ENCODE assay signal across 9 cellular contexts in the genomic region with DNA sequence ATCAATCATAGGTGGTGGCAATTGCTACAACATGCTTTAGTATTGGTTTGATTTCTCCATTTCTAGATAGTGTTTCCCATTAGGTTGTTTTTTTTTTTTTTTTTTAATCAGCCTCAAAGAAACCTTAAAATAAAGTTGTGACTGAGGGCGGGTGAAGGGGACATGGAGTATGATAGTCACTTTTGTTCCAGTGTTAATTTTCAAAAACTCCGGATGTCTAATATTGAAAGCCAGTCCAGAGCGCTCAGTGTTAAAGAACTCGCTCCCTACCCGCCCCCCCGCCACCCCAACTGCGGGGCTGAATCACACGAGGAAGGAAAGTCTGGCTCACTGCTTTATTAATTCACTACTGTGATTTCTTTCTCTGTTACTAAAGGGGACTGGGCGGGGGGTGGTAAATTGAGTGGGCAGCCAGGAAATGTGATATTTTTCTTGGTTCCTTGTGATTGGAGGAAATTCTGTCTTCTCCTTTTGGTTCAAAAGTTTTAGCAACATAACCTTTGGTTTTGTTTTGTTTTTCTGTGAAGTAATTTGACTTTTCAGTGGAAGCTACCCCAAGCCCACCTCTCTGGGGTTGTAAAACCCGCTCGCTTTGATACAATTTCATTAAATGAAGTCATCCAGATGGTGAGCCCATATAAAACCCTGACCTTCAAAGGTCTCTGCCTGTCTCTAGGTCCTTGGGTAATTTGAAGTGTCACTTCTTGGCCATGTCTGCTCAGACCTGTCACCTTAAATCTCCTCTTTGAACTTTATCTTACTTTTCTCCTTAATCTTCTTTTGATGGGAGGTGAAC.
DNase-seq lines count a peak whose midpoint lies in the region; ATAC-seq lines count a peak whose summit lies in the region.
"Had no signal": no experiment of that assay in that cellular context is flagged by ENCODE, and none has a peak within 500 bp of the region (broad histone marks: within the 10 kb centered on the region; RNA-seq: fewer than 3 reads in every experiment).

No MANE protein-coding gene starts in this region.

- ATAC-seq in GM18873 (IDR thresholded peaks at IDR 0.05; ENCODE audit: low FRiP score, unreplicated experiment) (peak; percentile 24), HG03064 (IDR thresholded peaks at IDR 0.05; ENCODE audit: low read depth, unreplicated experiment) (peak; percentile 34)
- ATAC-seq in stimulated activated naive CD8-positive, alpha-beta T cell treated with anti-CD3 and anti-CD28 coated beads, Interleukin-15, Interleukin-2, amounts not matched to agents 100 U/mL and 50 U/mL, for 24 hours, result peak; percentile 73

- DNase-seq in activated CD4-positive, alpha-beta T cell treated with anti-CD3 and anti-CD28 coated beads, Interleukin-2, amount 50 U/mL, for 48 hours, result peak; percentile 86 to 91
- peak; percentile 21 for DNase-seq in kidney glomerular epithelial cell (lab: John Stamatoyannopoulos, UW)
- DNase-seq in stimulated activated naive CD8-positive, alpha-beta T cell treated with anti-CD3 and anti-CD28 coated beads, Interleukin-15, Interleukin-2, amounts not matched to agents 100 U/mL and 50 U/mL, for 24 hours, result peak; percentile 84
- no peak for DNase-seq in NCI-H2107 (lab: John Stamatoyannopoulos, UW)
- DNase-seq in AG08396 (ENCODE audit: low spot score), result no peak
- DNase-seq in hypothalamus (lab: John Stamatoyannopoulos, UW), result no peak
- DNase-seq: right lobe of liver had no signal

Comparison
In these comparisons a context has a peak if more than half of its experiments do, and no peak if none do; other contexts are left out.
1. DNase-seq: peak in activated CD4-positive, alpha-beta T cell treated with anti-CD3 and anti-CD28 coated beads, Interleukin-2, amount 50 U/mL, for 48 hours (2 of 2), kidney glomerular epithelial cell (single experiment) and stimulated activated naive CD8-positive, alpha-beta T cell treated with anti-CD3 and anti-CD28 coated beads, Interleukin-15, Interleukin-2, amounts not matched to agents 100 U/mL and 50 U/mL, for 24 hours (single experiment); none in NCI-H2107 (single experiment), AG08396 (single experiment) and hypothalamus (0 of 51).
2. Peak in every context shown above with its lines, with median percentiles within 50 percentile points of each other: ATAC-seq.